In genomic region chr1:152460529-152460899, GRCh38 we compare ENCODE assay signal across 1 cellular context.
A peak's percentile ranks its signal among the peaks of the same experiment; 100 is the strongest.
TF ChIP-seq lines count a peak whose summit lies in the region.

No MANE protein-coding gene starts in this region.

TF ChIP-seq in GM12878, 131 proteins besides CTCF, POLR2A, EP300 and RAD21:
- TF ChIP-seq POLR2AphosphoS2 (IDR thresholded peaks at IDR 0.05; ENCODE audit: low read depth, low read length) (no peak), PKNOX1 (IDR thresholded peaks at IDR 0.05) (peak; percentile 2; the same call in 1 of the 2 replicates)
